Comparison of ENCODE assay signal across 8 cellular contexts in the genomic region with DNA sequence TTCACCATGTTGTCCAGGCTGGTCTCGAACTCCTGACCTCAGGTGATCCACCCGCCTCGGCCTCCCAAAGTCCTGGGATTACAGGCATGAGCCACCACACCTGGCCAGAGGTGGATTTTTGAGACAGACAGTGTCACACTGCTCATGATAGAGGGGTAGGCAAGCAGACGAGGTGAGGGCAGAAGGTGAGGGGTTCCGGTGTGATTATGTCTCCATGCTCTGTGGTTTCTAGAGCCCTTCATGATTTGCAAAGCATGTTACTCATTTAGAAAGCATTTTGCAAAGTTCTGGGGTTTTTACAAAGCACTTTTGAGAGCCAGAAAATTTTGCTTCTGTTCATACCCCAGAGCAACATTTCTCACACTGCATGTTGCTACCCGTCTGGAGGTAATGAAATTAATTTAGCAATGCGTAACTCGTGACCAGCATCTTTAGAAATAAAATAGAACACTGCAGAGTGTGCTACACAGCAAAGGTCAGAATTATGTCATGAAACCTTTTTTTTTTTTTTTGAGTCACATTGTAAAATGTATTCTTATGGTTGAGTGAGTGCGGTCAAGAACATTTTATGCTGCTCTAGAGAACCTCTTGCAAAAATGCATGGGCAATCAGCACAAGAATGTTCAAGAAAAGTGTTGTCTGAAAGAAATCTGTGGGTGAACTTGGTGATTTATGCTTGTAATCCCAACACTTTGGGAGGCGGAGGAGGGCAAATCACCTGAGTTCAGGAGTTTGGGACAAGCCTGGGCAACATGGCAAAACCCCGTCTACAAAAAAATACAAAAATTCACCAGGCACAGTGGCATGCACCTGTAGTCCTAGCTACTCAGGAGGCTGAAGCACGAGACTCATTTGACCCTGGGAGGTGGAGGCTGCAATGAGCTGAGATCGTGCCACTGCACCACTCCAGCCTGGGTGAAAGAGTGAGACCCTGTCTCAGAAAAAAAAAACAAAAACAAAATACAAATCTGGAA. TPM values are rescaled to one million over a fixed set of nuclear protein-coding genes. Genes with fewer than 3 reads are reported as not detected.
A peak's percentile ranks its signal among the peaks of the same experiment; 100 is the strongest.
DNase-seq lines count a peak whose midpoint lies in the region; ATAC-seq, FAIRE-seq and TF ChIP-seq lines count a peak whose summit lies in the region.

No MANE protein-coding gene starts in this region.

- no peaks in the 10 kb centered on the region for H3K79me1 ChIP-seq in mesendoderm (ENCODE audit: low read length)

- no peak overlapping the region for H3K4ac ChIP-seq in mesendoderm (ENCODE audit: low read depth, low read length)

- peak; percentile 92 for FAIRE-seq in GM12891 (lab: Jason Lieb, UNC)

- WGBS in mesendoderm (ENCODE audit: extremely low coverage, insufficient coverage, low lambda C conversion rate): no CpG with 5 or more reads among the region's 13 CpGs

- no peak overlapping the region for H4K8ac ChIP-seq in mesendoderm (ENCODE audit: low read depth, low read length)

- H3K9me3 Mint-ChIP-seq in IgD-negative memory B cell: no peaks in the 10 kb centered on the region
- H3K9me3 Mint-ChIP-seq in effector memory CD8-positive, alpha-beta T cell: no peaks in the 10 kb centered on the region

- no peak overlapping the region for H3K27ac ChIP-seq in mesendoderm (ENCODE audit: low read depth, low read length)
- no peak overlapping the region for H3K27ac ChIP-seq in WERI-Rb-1

- no peak overlapping the region for H3K56ac ChIP-seq in mesendoderm (ENCODE audit: low read length)

- no peak overlapping the region for H3K23ac ChIP-seq in mesendoderm (ENCODE audit: low read length)

- H3K36me3 Mint-ChIP-seq in IgD-negative memory B cell: peaks cover 1% of the 10 kb centered on the region
- H3K36me3 Mint-ChIP-seq in effector memory CD8-positive, alpha-beta T cell (ENCODE audit: insufficient read depth): peaks cover 3% of the 10 kb centered on the region

- H3K79me2 ChIP-seq in mesendoderm (ENCODE audit: control insufficient read depth, insufficient read depth, low read length): no peaks in the 10 kb centered on the region

- no peak overlapping the region for H3K9ac ChIP-seq in mesendoderm (ENCODE audit: low read length)

- no peaks in the 10 kb centered on the region for H3K27me3 Mint-ChIP-seq in IgD-negative memory B cell
- H3K27me3 Mint-ChIP-seq in effector memory CD8-positive, alpha-beta T cell: no peaks in the 10 kb centered on the region

- TF ChIP-seq CTCF in WERI-Rb-1 (IDR thresholded peaks at IDR 0.05; ENCODE audit: low read depth, low read length): no peak

- no peaks in the 10 kb centered on the region for H3K27me3 ChIP-seq in mesendoderm (ENCODE audit: insufficient read depth, low read length, poor library complexity)
- H3K27me3 ChIP-seq in WERI-Rb-1 (ENCODE audit: insufficient read depth, low read depth, severe bottlenecking): no peaks in the 10 kb centered on the region

- no peak overlapping the region for H3K18ac ChIP-seq in mesendoderm (ENCODE audit: low read length)

- H2BK15ac ChIP-seq in mesendoderm (replicated peaks; ENCODE audit: low read depth): no peak overlapping the region

- no peaks in the 10 kb centered on the region for H3K9me3 ChIP-seq in WERI-Rb-1 (ENCODE audit: severe bottlenecking)

- peak overlapping the region; percentile 76 to 87 (median 80) for H3K27ac Mint-ChIP-seq in IgD-negative memory B cell
- H3K27ac Mint-ChIP-seq in effector memory CD8-positive, alpha-beta T cell: peak overlapping the region; percentile 81 to 94

- DNase-seq in GM12891 (ENCODE audit: insufficient read length, low spot score) (peak; percentile 46), HuH-7 (ENCODE audit: low spot score) (no peak), mesendoderm (no peak), WERI-Rb-1 (no peak), NCI-H2081 treated with DMSO at 0.1 percent for 48 hours (lab: John Stamatoyannopoulos, UW) (no peak)
- DNase-seq in effector memory CD8-positive, alpha-beta T cell: peak; percentile 19 to 55 (median 23)

- H3K4me2 ChIP-seq in mesendoderm (ENCODE audit: low read length): no peak overlapping the region

- no peak overlapping the region for H2AK5ac ChIP-seq in mesendoderm (ENCODE audit: low read length)

- ATAC-seq in GM21447 (IDR thresholded peaks at IDR 0.05; ENCODE audit: unreplicated experiment): peak; percentile 75
- ATAC-seq in effector memory CD8-positive, alpha-beta T cell (replicated peaks): peak; percentile 82

- H4K5ac ChIP-seq in mesendoderm (ENCODE audit: low read length): no peak overlapping the region

- no peak overlapping the region for H3K4me3 ChIP-seq in mesendoderm (ENCODE audit: low read length)
- H3K4me3 ChIP-seq in WERI-Rb-1 (ENCODE audit: low read depth, low read length): no peak overlapping the region

- H2BK5ac ChIP-seq in mesendoderm (ENCODE audit: low read length): no peak overlapping the region

- no peak overlapping the region for H2BK120ac ChIP-seq in mesendoderm (ENCODE audit: low read depth, low read length)

- no peaks in the 10 kb centered on the region for H3K4me1 ChIP-seq in mesendoderm (ENCODE audit: control insufficient read depth, low read depth, low read length)

- peak overlapping the region; percentile 44 to 83 (median 75) for H3K4me3 Mint-ChIP-seq in IgD-negative memory B cell
- peak overlapping the region; percentile 64 to 84 for H3K4me3 Mint-ChIP-seq in effector memory CD8-positive, alpha-beta T cell

- TF ChIP-seq POLR2A in GM12891 (IDR thresholded peaks at IDR 0.05; ENCODE audit: low read depth, low read length): no peak

- peaks cover 25 to 41% (median 39%) of the 10 kb centered on the region in 3 donors for H3K4me1 Mint-ChIP-seq in IgD-negative memory B cell
- H3K4me1 Mint-ChIP-seq in effector memory CD8-positive, alpha-beta T cell (ENCODE audit: low read depth in 2 of 2): peaks cover 41 to 66% of the 10 kb centered on the region in 2 donors

- H3K36me3 ChIP-seq in mesendoderm (ENCODE audit: control insufficient read depth, insufficient read depth, low read length) (no peaks in the 10 kb centered on the region), WERI-Rb-1 (no peaks in the 10 kb centered on the region)

TF ChIP-seq in GM12891, 5 proteins besides CTCF, POLR2A, EP300 and RAD21:
- peak; percentile 89 for TF ChIP-seq POU2F2 (IDR thresholded peaks at IDR 0.05; ENCODE audit: low read depth, low read length)
- peak; percentile 41 for TF ChIP-seq PAX5 (IDR thresholded peaks at IDR 0.05; ENCODE audit: insufficient read depth, low read length, severe bottlenecking)
- TF ChIP-seq TAF1 (IDR thresholded peaks at IDR 0.05; ENCODE audit: low read depth, low read length): no peak

RNA-seq across cellular contexts. Expression of a gene that starts 58.0 kb away (rescaled TPM):
- polyA plus RNA-seq in GM12891 (2012; ENCODE audit: low read depth, missing spikeins): 123 TPM
- polyA plus RNA-seq in IgD-negative memory B cell: 250 TPM
- polyA plus RNA-seq in mesendoderm (2013, experiment 1 of 2): 9.1 TPM
- 8.6 TPM for polyA plus RNA-seq in mesendoderm (2013, experiment 2 of 2)

RNA-seq across cellular contexts. Expression of a gene that starts 59.3 kb away (rescaled TPM):
- polyA plus RNA-seq in GM12891 (2012; ENCODE audit: low read depth, missing spikeins): 367 TPM
- 371 TPM for polyA plus RNA-seq in IgD-negative memory B cell
- polyA plus RNA-seq in mesendoderm (2013, experiment 1 of 2): 422 TPM
- 421 TPM for polyA plus RNA-seq in mesendoderm (2013, experiment 2 of 2)

Comparison
In these comparisons a context has a peak if more than half of its experiments do, and no peak if none do; other contexts are left out.
1. DNase-seq: peak in GM12891 (single experiment) and effector memory CD8-positive, alpha-beta T cell (3 of 3); none in HuH-7 (single experiment), mesendoderm (single experiment), WERI-Rb-1 (single experiment) and NCI-H2081 treated with DMSO at 0.1 percent for 48 hours (single experiment).